In the genomic region with DNA sequence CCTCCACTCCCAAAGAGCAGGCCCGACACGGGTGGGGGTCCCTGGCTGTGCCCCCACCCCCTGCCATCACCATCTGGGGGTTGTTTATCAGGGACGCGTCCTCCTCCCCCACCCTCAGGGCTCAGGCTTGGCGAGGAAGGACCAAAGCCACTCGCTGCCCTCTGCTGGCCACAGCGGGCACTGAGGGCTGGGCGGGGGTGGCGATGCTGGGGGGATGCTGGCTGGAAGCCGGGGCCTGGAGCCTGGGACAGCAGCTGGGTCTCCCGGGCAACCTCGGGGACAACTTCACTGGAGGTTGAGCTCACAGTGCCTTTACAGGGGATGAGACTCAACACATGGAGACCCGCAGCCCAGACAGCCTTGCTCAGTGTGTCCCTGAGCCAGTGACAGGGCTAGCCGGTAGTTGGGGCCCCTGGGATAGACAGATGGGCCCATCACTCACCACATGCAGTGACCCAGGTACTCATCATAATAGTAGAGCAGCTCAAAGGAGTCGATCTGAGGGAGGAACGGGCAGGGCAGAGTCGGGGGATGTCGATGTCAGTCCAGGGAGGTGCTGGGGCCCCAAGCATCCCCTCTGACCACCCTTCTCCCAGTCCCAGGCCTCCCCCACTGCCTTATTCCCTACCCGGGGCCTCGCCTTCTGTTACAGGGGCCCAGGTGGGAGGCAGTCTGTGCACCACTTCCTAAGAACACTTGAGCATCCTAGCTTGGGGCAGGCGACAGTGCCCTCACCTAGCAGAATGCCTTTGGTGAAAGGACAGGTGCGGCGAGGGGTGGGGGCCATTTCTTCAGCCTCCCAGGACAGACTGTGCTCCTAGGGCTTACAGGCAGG, we compare ENCODE assay signal across 8 cellular contexts. TPM values are rescaled to one million over a fixed set of nuclear protein-coding genes. Genes with fewer than 3 reads are reported as not detected.
DNase-seq lines count a peak whose midpoint lies in the region; ATAC-seq and TF ChIP-seq lines count a peak whose summit lies in the region.

No MANE protein-coding gene starts in this region.

- no peak for TF ChIP-seq POLR2A in ovary (IDR thresholded peaks at IDR 0.05)

- H3K4me1 ChIP-seq in PC-9 (replicated peaks; ENCODE audit: insufficient read depth) (no peaks in the 10 kb centered on the region), ovary (ENCODE audit: insufficient read depth) (no peaks in the 10 kb centered on the region)

- no peaks in the 10 kb centered on the region for H3K36me3 ChIP-seq in PC-9 (ENCODE audit: low read depth)
- no peaks in the 10 kb centered on the region for H3K36me3 ChIP-seq in ovary

- POLR2A ChIA-PET in PC-9 (lab: Charles Lee; ENCODE audit: unreplicated experiment) = no interaction called here

- no TSS peak for BruUV-seq in PC-9 (replicated peaks; lab: Mats Ljungman, UMichigan)

- H3K9me3 ChIP-seq in PC-9 (ENCODE audit: insufficient read depth, low read depth) (no peaks in the 10 kb centered on the region), ovary (no peaks in the 10 kb centered on the region)

- peak; percentile 19 to 50 for DNase-seq in NCI-H526 (lab: John Stamatoyannopoulos, UW)
- DNase-seq in NCI-H526 treated with DMSO at 0.1 percent for 48 hours (lab: John Stamatoyannopoulos, UW) = no peak
- peak in 1 of 2 experiments; percentile 38 for DNase-seq in PC-9
- DNase-seq in activated naive CD4-positive, alpha-beta T cell treated with Interleukin-2 at 50 U/mL for 16 hours = peak; percentile 58
- DNase-seq in globus pallidus (ENCODE audit: low spot score) = peak; percentile 79
- DNase-seq in ovary = peak; percentile 72 to 86 (median 80)
- no peak for DNase-seq in SKM-1 treated with dmso at 0.1 percent for 144 hours (lab: John Stamatoyannopoulos, UW; ENCODE audit: unreplicated experiment)

- CTCF ChIA-PET in PC-9 (lab: Charles Lee) = interaction anchor here (0.7 kb wide), 1 partner anchor 826 kb away, joined by 3 read pairs; no protein-coding TSS in a partner anchor

- intact Hi-C loops in PC-9 (cut with micrococcal nuclease; ENCODE audit: unreplicated experiment) = no loop called here
- intact Hi-C loops in ovary (cut with DNase I) = loop anchor here in 2 of 4 donors (1.0 to 10.0 kb wide), 3 partner anchors 156 to 349 kb away; a partner anchor contains a TSS

- peaks cover 3% of the 10 kb centered on the region; the same call in 1 of the 2 replicates for H3K79me2 ChIP-seq in PC-9 (ENCODE audit: low read depth)

- H3K27ac ChIP-seq in PC-9 (no peak overlapping the region), ovary (no peak overlapping the region)

- H3F3A ChIP-seq in PC-9 (ENCODE audit: insufficient read depth, low read depth) = no peaks in the 10 kb centered on the region

- H3K4me3 ChIP-seq in PC-9 (no peak overlapping the region), ovary (peak overlapping the region; percentile 18)

- H3K27me3 ChIP-seq in PC-9 (ENCODE audit: insufficient read depth, low read depth) = no peaks in the 10 kb centered on the region
- H3K27me3 ChIP-seq in ovary = no peaks in the 10 kb centered on the region

- 32 to 44% (median 34%) methylated on average over 19 to 23 of the region's 23 CpGs for WGBS in ovary, 3 donors

- no peaks in the 10 kb centered on the region for H4K20me1 ChIP-seq in PC-9 (ENCODE audit: insufficient read depth)

- no peak for ATAC-seq in HG02623 (IDR thresholded peaks at IDR 0.05; ENCODE audit: unreplicated experiment)

- no peaks in the 10 kb centered on the region for H3K9me2 ChIP-seq in PC-9 (ENCODE audit: insufficient read depth)

- peak; percentile 75 for TF ChIP-seq CTCF in PC-9 (conservative IDR thresholded peaks at IDR 0.05)
- peak; percentile 57 to 92 (median 87) for TF ChIP-seq CTCF in ovary (IDR thresholded peaks at IDR 0.05)

- no peak overlapping the region for H2AFZ ChIP-seq in PC-9

- no peak for TF ChIP-seq EP300 in ovary (IDR thresholded peaks at IDR 0.05)

- no peak overlapping the region for H3K4me2 ChIP-seq in PC-9

RNA-seq across cellular contexts. Expression of a gene that starts 5.9 kb away (rescaled TPM):
- 10.9 and 12.6 TPM in 2 replicates for total RNA-seq in PC-9 (2021)
- total RNA-seq in ovary = 1 to 10 TPM; 2.5 to 9.3 (median 3.2) TPM
- 1 to 10 TPM; 3.2 to 9.5 TPM for polyA plus RNA-seq in ovary

RNA-seq across cellular contexts. Expression of a gene that starts 18.5 kb away (rescaled TPM):
- total RNA-seq in PC-9 (2021) = 38.5 and 48.7 TPM in 2 replicates
- 10 to 100 TPM in 5 of 7 donors, 1 to 10 TPM in 2; 6.3 to 21.8 (median 12.0) TPM for total RNA-seq in ovary
- polyA plus RNA-seq in ovary = 10 to 100 TPM; 10.9 to 13.9 TPM

Comparison
In these comparisons a context has a peak if more than half of its experiments do, and no peak if none do; other contexts are left out.
1. DNase-seq: peak in NCI-H526 (2 of 2), activated naive CD4-positive, alpha-beta T cell treated with Interleukin-2 at 50 U/mL for 16 hours (single experiment), globus pallidus (single experiment) and ovary (5 of 5); none in NCI-H526 treated with DMSO at 0.1 percent for 48 hours (single experiment) and SKM-1 treated with dmso at 0.1 percent for 144 hours (single experiment).